Comparison of ENCODE assay signal across 9 cellular contexts in genomic region chr15:41512078-41512394, GRCh38. TPM values are rescaled to one million over a fixed set of nuclear protein-coding genes. Genes with fewer than 3 reads are reported as not detected.
DNase-seq lines count a peak whose midpoint lies in the region; ATAC-seq lines count a peak whose summit lies in the region.
"Had no signal": no experiment of that assay in that cellular context is flagged by ENCODE, and none has a peak within 500 bp of the region (broad histone marks: within the 10 kb centered on the region; RNA-seq: fewer than 3 reads in every experiment).

No MANE protein-coding gene starts in this region.

- peaks cover 22% of the 10 kb centered on the region for H3K4me1 ChIP-seq in stomach smooth muscle (ENCODE audit: control insufficient read depth, insufficient read depth, low read length)

- peak; percentile 24 for ATAC-seq in left colon
- ATAC-seq in HG02870 (IDR thresholded peaks at IDR 0.05; ENCODE audit: unreplicated experiment) = no peak

- no peak overlapping the region for H3K9ac ChIP-seq in stomach smooth muscle (ENCODE audit: low read length in 2 of 2)

- H3K36me3 ChIP-seq in stomach smooth muscle (ENCODE audit: control insufficient read depth in 2 of 2, insufficient read depth in 2 of 2, low read length in 2 of 2) = peaks cover 0 to under 1% of the 10 kb centered on the region in 2 donors

- peaks cover 22 to 37% of the 10 kb centered on the region in 2 donors for H3K27me3 ChIP-seq in stomach smooth muscle (ENCODE audit: control insufficient read depth in 1 of 2, insufficient read depth in 2 of 2, low read length in 2 of 2)

- peak; percentile 72 for DNase-seq in activated CD8-positive, alpha-beta memory T cell treated with anti-CD3 and anti-CD28 coated beads for 24 hours
- no peak for DNase-seq in activated CD8-positive, alpha-beta memory T cell treated with anti-CD3 and anti-CD28 coated beads, Interleukin-2, amount 50 U/mL, for 4 hours
- DNase-seq in activated T-helper 9 cell treated with anti-CD3 and anti-CD28 coated beads, Interleukin-2, amount 50 U/mL, for 16 hours (ENCODE audit: low read depth) = peak; percentile 10
- peak in 1 of 2 donors; percentile 46 for DNase-seq in left colon
- no peak for DNase-seq in DMS153 treated with DMSO at 0.1 percent for 48 hours (lab: John Stamatoyannopoulos, UW; ENCODE audit: unreplicated experiment)
- no peak for DNase-seq in COLO829 (ENCODE audit: low spot score)
- DNase-seq: Kasumi-1 had no signal

- H3K4me3 ChIP-seq in stomach smooth muscle (ENCODE audit: low read length in 2 of 2) = peak overlapping the region; percentile 46 to 73

- no peaks in the 10 kb centered on the region for H3K9me3 ChIP-seq in stomach smooth muscle (ENCODE audit: control insufficient read depth in 2 of 2, low read length in 2 of 2)

- intact Hi-C loops in left colon (cut with DNase I, micrococcal nuclease) = no loop called here

- H3K27ac ChIP-seq in stomach smooth muscle (ENCODE audit: low read length) = no peak overlapping the region

RNA-seq across cellular contexts. Expression of gene LTK, which starts 1.6 kb away (rescaled TPM):
- 10 to 100 TPM; 12.0 to 18.7 TPM for total RNA-seq in left colon

RNA-seq across cellular contexts. Expression of gene ITPKA, which starts 18.4 kb away (rescaled TPM):
- total RNA-seq in left colon = 10 to 100 TPM; 46.4 to 50.9 TPM

RNA-seq across cellular contexts. Expression of gene RPAP1, which starts 32.0 kb away (rescaled TPM):
- total RNA-seq in left colon = 10 to 100 TPM; 20.5 to 26.1 TPM

RNA-seq across cellular contexts. Expression of gene TYRO3, which starts 47.0 kb away (rescaled TPM):
- total RNA-seq in left colon = 1 to 10 TPM; 2.0 to 2.6 TPM

Comparison
In these comparisons a context has a peak if more than half of its experiments do, and no peak if none do; other contexts are left out.
1. DNase-seq: peak in activated CD8-positive, alpha-beta memory T cell treated with anti-CD3 and anti-CD28 coated beads for 24 hours (single experiment) and activated T-helper 9 cell treated with anti-CD3 and anti-CD28 coated beads, Interleukin-2, amount 50 U/mL, for 16 hours (single experiment); none in activated CD8-positive, alpha-beta memory T cell treated with anti-CD3 and anti-CD28 coated beads, Interleukin-2, amount 50 U/mL, for 4 hours (single experiment), DMS153 treated with DMSO at 0.1 percent for 48 hours (single experiment) and COLO829 (single experiment).